ENCODE assay signal across 8 cellular contexts in genomic region chr2:55518846-55519167, GRCh38. TPM values are rescaled to one million over a fixed set of nuclear protein-coding genes. Genes with fewer than 3 reads are reported as not detected.
DNase-seq lines count a peak whose midpoint lies in the region; ATAC-seq and TF ChIP-seq lines count a peak whose summit lies in the region.

No MANE protein-coding gene starts in this region.

- H3K36me3 Mint-ChIP-seq in activated CD4-positive, alpha-beta T cell treated with anti-CD3 and anti-CD28 coated beads, Interleukin-2, amount 10 ng/mL, durations not matched to agents 24 days and 14 days (ENCODE audit: low read depth) = peaks cover 3% of the 10 kb centered on the region

- no peaks in the 10 kb centered on the region for H3K27me3 Mint-ChIP-seq in activated CD4-positive, alpha-beta T cell treated with anti-CD3 and anti-CD28 coated beads, Interleukin-2, amount 10 ng/mL, durations not matched to agents 24 days and 14 days

- peak overlapping the region; percentile 98 for H3K4me3 Mint-ChIP-seq in activated CD4-positive, alpha-beta T cell treated with anti-CD3 and anti-CD28 coated beads, Interleukin-2, amount 10 ng/mL, durations not matched to agents 24 days and 14 days

- H3K27ac Mint-ChIP-seq in activated CD4-positive, alpha-beta T cell treated with anti-CD3 and anti-CD28 coated beads, Interleukin-2, amount 10 ng/mL, durations not matched to agents 24 days and 14 days = peak overlapping the region; percentile 95

- ATAC-seq in HG02623 (IDR thresholded peaks at IDR 0.05; ENCODE audit: unreplicated experiment) = peak; percentile 1

- H3K4me1 Mint-ChIP-seq in activated CD4-positive, alpha-beta T cell treated with anti-CD3 and anti-CD28 coated beads, Interleukin-2, amount 10 ng/mL, durations not matched to agents 24 days and 14 days = peaks cover 12% of the 10 kb centered on the region

- peak overlapping the region; percentile 58 for H3K4me2 ChIP-seq in mesendoderm (ENCODE audit: low read length)

- no peak overlapping the region for H4K5ac ChIP-seq in mesendoderm (ENCODE audit: low read length)

- no peaks in the 10 kb centered on the region for H3K4me1 ChIP-seq in mesendoderm (ENCODE audit: control insufficient read depth, low read depth, low read length)
- peaks cover 14% of the 10 kb centered on the region for H3K4me1 ChIP-seq in vagina

- no peaks in the 10 kb centered on the region for H3K79me2 ChIP-seq in mesendoderm (ENCODE audit: control insufficient read depth, insufficient read depth, low read length)

- TF ChIP-seq CTCF in dorsolateral prefrontal cortex (IDR thresholded peaks at IDR 0.05 in 54 of 56, conservative IDR thresholded peaks at IDR 0.05 in 2 of 56; ENCODE audit: low read depth in 1 of 56, partially characterized antibody in 56 of 56) (peak in 1 of 56 donors; percentile 6), vagina (IDR thresholded peaks at IDR 0.05) (no peak)

- H3K9ac ChIP-seq in mesendoderm (ENCODE audit: low read length) = peak overlapping the region; percentile 63

- H3K18ac ChIP-seq in mesendoderm (ENCODE audit: low read length) = no peak overlapping the region

- H3K27me3 ChIP-seq in dorsolateral prefrontal cortex (no peaks in the 10 kb centered on the region), mesendoderm (ENCODE audit: insufficient read depth, low read length, poor library complexity) (no peaks in the 10 kb centered on the region), vagina (no peaks in the 10 kb centered on the region)

- no peak overlapping the region for H4K8ac ChIP-seq in mesendoderm (ENCODE audit: low read depth, low read length)

- H2AK5ac ChIP-seq in mesendoderm (ENCODE audit: low read length) = no peak overlapping the region

- peak overlapping the region; percentile 87 for H3K56ac ChIP-seq in mesendoderm (ENCODE audit: low read length)

- no peaks in the 10 kb centered on the region for H3K79me1 ChIP-seq in mesendoderm (ENCODE audit: low read length)

- no peak overlapping the region for H3K4ac ChIP-seq in mesendoderm (ENCODE audit: low read depth, low read length)

- no CpG with 5 or more reads among the region's 9 CpGs for WGBS in mesendoderm (ENCODE audit: extremely low coverage, insufficient coverage, low lambda C conversion rate)

- H3K4me3 ChIP-seq in dorsolateral prefrontal cortex (peak overlapping the region; percentile 62 to 99 (median 86)), mesendoderm (ENCODE audit: low read length) (peak overlapping the region; percentile 63), vagina (peak overlapping the region; percentile 69 to 81)

- no peaks in the 10 kb centered on the region for H3K36me3 ChIP-seq in mesendoderm (ENCODE audit: control insufficient read depth, insufficient read depth, low read length)
- peaks cover 0 to 2% of the 10 kb centered on the region in 2 donors for H3K36me3 ChIP-seq in vagina

- intact Hi-C loops in activated CD4-positive, alpha-beta T cell treated with anti-CD3 and anti-CD28 coated beads, Interleukin-2, amount 10 ng/mL, durations not matched to agents 24 days and 14 days (cut with micrococcal nuclease) = loop anchor here (1.0 to 10.0 kb wide), 7 partner anchors 11 to 287 kb away; partner anchors contain the start of genes CLHC1, PNPT1, PPP4R3B and RPS27A
- intact Hi-C loops in dorsolateral prefrontal cortex (cut with DNase I) (loop anchor here (5.0 to 10.0 kb wide), 5 partner anchors 84 to 794 kb away; partner anchors contain the start of genes CLHC1 (in 1 of the 2), EML6 (in 1 of the 2) and RPS27A (in 1 of the 2)), vagina (cut with DNase I) (no loop called here)

- no peak for DNase-seq in activated CD4-positive, alpha-beta T cell treated with anti-CD3 and anti-CD28 coated beads, Interleukin-2, amount 10 ng/mL, durations not matched to agents 24 days and 14 days
- no peak for DNase-seq in activated CD4-positive, alpha-beta T cell treated with anti-CD3 and anti-CD28 coated beads for 48 hours
- DNase-seq in OCI-M1 (lab: John Stamatoyannopoulos, UW) = peak; percentile 77
- peak in 1 of 10 donors; percentile 5 for DNase-seq in dorsolateral prefrontal cortex
- peak; percentile 64 for DNase-seq in mesendoderm
- DNase-seq in vagina (ENCODE audit: extremely low spot score in 2 of 2) = no peak
- DNase-seq in NCI-H1436 treated with DMSO at 0.1 percent for 48 hours (lab: John Stamatoyannopoulos, UW) = no peak

- no peak overlapping the region for H2BK120ac ChIP-seq in mesendoderm (ENCODE audit: low read depth, low read length)

- no peaks in the 10 kb centered on the region for H3K9me3 Mint-ChIP-seq in activated CD4-positive, alpha-beta T cell treated with anti-CD3 and anti-CD28 coated beads, Interleukin-2, amount 10 ng/mL, durations not matched to agents 24 days and 14 days

- H3K27ac ChIP-seq in dorsolateral prefrontal cortex (peak overlapping the region; percentile 46 to 97 (median 91)), mesendoderm (ENCODE audit: low read depth, low read length) (peak overlapping the region; percentile 37), vagina (peak overlapping the region; percentile 76)

- H2BK15ac ChIP-seq in mesendoderm (replicated peaks; ENCODE audit: low read depth) = no peak overlapping the region

- TF ChIP-seq POLR2A in vagina (IDR thresholded peaks at IDR 0.05) = no peak

- H2BK5ac ChIP-seq in mesendoderm (ENCODE audit: low read length) = no peak overlapping the region

- H3K23ac ChIP-seq in mesendoderm (ENCODE audit: low read length) = no peak overlapping the region

- no peaks in the 10 kb centered on the region for H3K9me3 ChIP-seq in vagina

RNA-seq across cellular contexts. Expression of gene CFAP36, which starts 0.7 kb away (rescaled TPM):
- total RNA-seq in activated CD4-positive, alpha-beta T cell treated with anti-CD3 and anti-CD28 coated beads, Interleukin-2, amount 10 ng/mL, durations not matched to agents 24 days and 14 days = 22.1 and 25.1 TPM in 2 replicates
- total RNA-seq in dorsolateral prefrontal cortex (100 to 1,000 TPM in 38 of 120 experiments, 10 to 100 TPM in 82; 40.3 to 134 (median 91.7) TPM), vagina (20.9 TPM)
- polyA plus RNA-seq in mesendoderm (2013, experiment 1 of 2) = 15.9 TPM
- polyA plus RNA-seq in mesendoderm (2013, experiment 2 of 2) = 18.0 TPM

Comparison
In these comparisons a context has a peak if more than half of its experiments do, and no peak if none do; other contexts are left out.
1. DNase-seq: peak in OCI-M1 (single experiment) and mesendoderm (single experiment); none in activated CD4-positive, alpha-beta T cell treated with anti-CD3 and anti-CD28 coated beads, Interleukin-2, amount 10 ng/mL, durations not matched to agents 24 days and 14 days (single experiment), activated CD4-positive, alpha-beta T cell treated with anti-CD3 and anti-CD28 coated beads for 48 hours (single experiment), vagina (0 of 2) and NCI-H1436 treated with DMSO at 0.1 percent for 48 hours (single experiment).
2. H3K27ac ChIP-seq: peak in every context shown above with its lines; median percentile 91 in dorsolateral prefrontal cortex; 76 in vagina; 37 in mesendoderm.
3. Peak in every context shown above with its lines, with median percentiles within 50 percentile points of each other: H3K4me3 ChIP-seq.